ENCODE assay signal across 13 cellular contexts in genomic region chr10:16773334-16773733, GRCh38. TPM values are rescaled to one million over a fixed set of nuclear protein-coding genes. Genes with fewer than 3 reads are reported as not detected.
DNase-seq lines count a peak whose midpoint lies in the region; ATAC-seq and TF ChIP-seq lines count a peak whose summit lies in the region.
"Had no signal": no experiment of that assay in that cellular context is flagged by ENCODE, and none has a peak within 500 bp of the region (broad histone marks: within the 10 kb centered on the region; RNA-seq: fewer than 3 reads in every experiment).

No MANE protein-coding gene starts in this region.

- no peak overlapping the region for H3K4me3 Mint-ChIP-seq in activated naive CD8-positive, alpha-beta T cell
- H3K4me3 Mint-ChIP-seq in activated naive CD8-positive, alpha-beta T cell treated with anti-CD3 and anti-CD28 coated beads for 36 hours = no peak overlapping the region
- H3K4me3 Mint-ChIP-seq in nephron progenitor cell = no peak overlapping the region
- H3K4me3 Mint-ChIP-seq: CD4-positive, alpha-beta T cell had no signal

- peaks cover 8% of the 10 kb centered on the region for H3K36me3 Mint-ChIP-seq in activated naive CD8-positive, alpha-beta T cell
- H3K36me3 Mint-ChIP-seq in activated naive CD8-positive, alpha-beta T cell treated with anti-CD3 and anti-CD28 coated beads for 36 hours = peaks cover 16% of the 10 kb centered on the region
- H3K36me3 Mint-ChIP-seq in nephron progenitor cell (ENCODE audit: low read depth) = no peaks in the 10 kb centered on the region

- H3K9me3 Mint-ChIP-seq in activated naive CD8-positive, alpha-beta T cell (ENCODE audit: low read depth) = no peaks in the 10 kb centered on the region
- H3K9me3 Mint-ChIP-seq in activated naive CD8-positive, alpha-beta T cell treated with anti-CD3 and anti-CD28 coated beads for 36 hours = no peaks in the 10 kb centered on the region
- H3K9me3 Mint-ChIP-seq in nephron progenitor cell = no peaks in the 10 kb centered on the region
- H3K9me3 Mint-ChIP-seq: CD4-positive, alpha-beta T cell had no signal

- ATAC-seq in HG02571 (IDR thresholded peaks at IDR 0.05; ENCODE audit: unreplicated experiment) (no peak), HG03108 (IDR thresholded peaks at IDR 0.05; ENCODE audit: unreplicated experiment) (no peak)
- ATAC-seq: A549 had no signal

- in situ Hi-C loops in G401 (cut with HindIII; ENCODE audit: low sequenced_read_pairs) = no loop called here

- TF ChIP-seq CTCF in nephron progenitor cell (IDR thresholded peaks at IDR 0.05) = no peak

- H3K27me3 Mint-ChIP-seq in activated naive CD8-positive, alpha-beta T cell = no peaks in the 10 kb centered on the region
- no peaks in the 10 kb centered on the region for H3K27me3 Mint-ChIP-seq in activated naive CD8-positive, alpha-beta T cell treated with anti-CD3 and anti-CD28 coated beads for 36 hours
- H3K27me3 Mint-ChIP-seq in nephron progenitor cell (ENCODE audit: low read depth, poor library complexity) = no peaks in the 10 kb centered on the region
- H3K27me3 Mint-ChIP-seq: CD4-positive, alpha-beta T cell had no signal

- H3K27ac Mint-ChIP-seq in activated naive CD8-positive, alpha-beta T cell = peak overlapping the region; percentile 4
- no peak overlapping the region for H3K27ac Mint-ChIP-seq in activated naive CD8-positive, alpha-beta T cell treated with anti-CD3 and anti-CD28 coated beads for 36 hours
- H3K27ac Mint-ChIP-seq in nephron progenitor cell = peak overlapping the region; percentile 71
- H3K27ac Mint-ChIP-seq: CD4-positive, alpha-beta T cell had no signal

- no peak for DNase-seq in activated naive CD8-positive, alpha-beta T cell treated with anti-CD3 and anti-CD28 coated beads for 36 hours
- DNase-seq in G401 (ENCODE audit: low spot score) (peak; percentile 49), cerebellar cortex (ENCODE audit: low spot score) (peak; percentile 32), nephron progenitor cell (no peak)
- DNase-seq: AML-193; Caco-2; CD4-positive, alpha-beta T cell; DMS79; GF-D8 had no signal

- H3K4me1 Mint-ChIP-seq in activated naive CD8-positive, alpha-beta T cell (ENCODE audit: low read depth) = peaks cover 27% of the 10 kb centered on the region
- peaks cover 29% of the 10 kb centered on the region for H3K4me1 Mint-ChIP-seq in activated naive CD8-positive, alpha-beta T cell treated with anti-CD3 and anti-CD28 coated beads for 36 hours
- H3K4me1 Mint-ChIP-seq in nephron progenitor cell = peaks cover 46% of the 10 kb centered on the region

RNA-seq across cellular contexts. Expression of gene RSU1, which starts 43.9 kb away (rescaled TPM):
- total RNA-seq in activated naive CD8-positive, alpha-beta T cell treated with anti-CD3 and anti-CD28 coated beads for 36 hours = 10 to 100 TPM; 56.7 to 59.5 TPM
- 14.9 and 26.7 TPM in 2 replicates for total RNA-seq in G401 (2014; rRNA removed; shearing (Covaris generic))

Comparison
In these comparisons a context has a peak if more than half of its experiments do, and no peak if none do; other contexts are left out.
1. DNase-seq: peak in G401 (single experiment) and cerebellar cortex (single experiment); none in activated naive CD8-positive, alpha-beta T cell treated with anti-CD3 and anti-CD28 coated beads for 36 hours (single experiment) and nephron progenitor cell (single experiment).